8 cellular contexts compared by ENCODE assay signal in genomic region chr16:18382696-18383095, GRCh38. TPM values are rescaled to one million over a fixed set of nuclear protein-coding genes. Genes with fewer than 3 reads are reported as not detected.
DNase-seq lines count a peak whose midpoint lies in the region; ATAC-seq and TF ChIP-seq lines count a peak whose summit lies in the region.
"Not testable (repeated sequence)": the region's sequence is repeated elsewhere in the genome, so short reads cannot be mapped to it uniquely, and the experiment has no call there.
"Had no signal": no experiment of that assay in that cellular context is flagged by ENCODE, and none has a peak within 500 bp of the region (broad histone marks: within the 10 kb centered on the region; RNA-seq: fewer than 3 reads in every experiment).

No MANE protein-coding gene starts in this region.

- TF ChIP-seq CTCF in WTC11 (IDR thresholded peaks at IDR 0.05): not testable (repeated sequence)

- not testable (repeated sequence) for H3K27me3 Mint-ChIP-seq in WTC11 (ENCODE audit: low read depth); activated CD4-positive, alpha-beta T cell treated with anti-CD3 and anti-CD28 coated beads, Interleukin-2, amount 10 ng/mL, durations not matched to agents 24 days and 14 days

- H3K4me3 Mint-ChIP-seq in WTC11: 0 out of 2 replicates have a peak overlapping the region, but pooled peaks have one; percentile 12
- not testable (repeated sequence) for H3K4me3 Mint-ChIP-seq in activated CD4-positive, alpha-beta T cell treated with anti-CD3 and anti-CD28 coated beads, Interleukin-2, amount 10 ng/mL, durations not matched to agents 24 days and 14 days

- intact Hi-C loops in activated CD4-positive, alpha-beta T cell treated with anti-CD3 and anti-CD28 coated beads, Interleukin-2, amount 10 ng/mL, durations not matched to agents 24 days and 14 days (cut with micrococcal nuclease); left cardiac atrium (cut with DNase I); posterior vena cava (cut with DNase I): not testable (repeated sequence)

- CTCF ChIA-PET in WTC11 (lab: Charles Lee): not testable (repeated sequence)

- H3K9me3 Mint-ChIP-seq in WTC11; activated CD4-positive, alpha-beta T cell treated with anti-CD3 and anti-CD28 coated beads, Interleukin-2, amount 10 ng/mL, durations not matched to agents 24 days and 14 days: not testable (repeated sequence)

- ATAC-seq in WTC11, left cardiac atrium, left lobe of liver: not testable (repeated sequence)

- H3K4me1 Mint-ChIP-seq in WTC11; activated CD4-positive, alpha-beta T cell treated with anti-CD3 and anti-CD28 coated beads, Interleukin-2, amount 10 ng/mL, durations not matched to agents 24 days and 14 days: not testable (repeated sequence)

- DNase-seq in WTC11 (ENCODE audit: low spot score) (peak; percentile 20), left cardiac atrium (peak; percentile 2), left lobe of liver (ENCODE audit: low spot score) (peak; percentile 40), posterior vena cava (ENCODE audit: low spot score) (peak; percentile 78), ureter (ENCODE audit: low spot score) (peak; percentile 23)
- DNase-seq in activated CD4-positive, alpha-beta T cell treated with anti-CD3 and anti-CD28 coated beads, Interleukin-2, amount 10 ng/mL, durations not matched to agents 24 days and 14 days: peak; percentile 40

- H3K27ac Mint-ChIP-seq in WTC11; activated CD4-positive, alpha-beta T cell treated with anti-CD3 and anti-CD28 coated beads, Interleukin-2, amount 10 ng/mL, durations not matched to agents 24 days and 14 days: not testable (repeated sequence)

- H3K36me3 Mint-ChIP-seq in WTC11; activated CD4-positive, alpha-beta T cell treated with anti-CD3 and anti-CD28 coated beads, Interleukin-2, amount 10 ng/mL, durations not matched to agents 24 days and 14 days (ENCODE audit: low read depth): not testable (repeated sequence)

- POLR2A ChIA-PET in WTC11 (lab: Charles Lee): not testable (repeated sequence)

RNA-seq across cellular contexts. Expression of gene NPIPA8, which starts 46.2 kb away (rescaled TPM):
- total RNA-seq in WTC11 (2021) (6.8 to 32.4 TPM (median 22.7 TPM) in 3 replicates), left cardiac atrium (under 1 TPM; 0.62 to 0.68 TPM), left lobe of liver (0.35 TPM), posterior vena cava (10 to 100 TPM in 1 of 2 donors, under 1 TPM in 1; 0.43 to 18.8 TPM), ureter (17.2 TPM)
- 0.54 and 0.88 TPM in 2 replicates for total RNA-seq in activated CD4-positive, alpha-beta T cell treated with anti-CD3 and anti-CD28 coated beads, Interleukin-2, amount 10 ng/mL, durations not matched to agents 24 days and 14 days
- total RNA-seq: CD4-positive, CD25-positive, alpha-beta regulatory T cell; GM12878 had no signal

Comparison
In these comparisons a context has a peak if more than half of its experiments do, and no peak if none do; other contexts are left out.
1. DNase-seq: peak in every context shown above with its lines; median percentile 78 in posterior vena cava; 40 in activated CD4-positive, alpha-beta T cell treated with anti-CD3 and anti-CD28 coated beads, Interleukin-2, amount 10 ng/mL, durations not matched to agents 24 days and 14 days; 40 in left lobe of liver; 23 in ureter; 20 in WTC11; 2 in left cardiac atrium.